8 cellular contexts compared by ENCODE assay signal in the genomic region with DNA sequence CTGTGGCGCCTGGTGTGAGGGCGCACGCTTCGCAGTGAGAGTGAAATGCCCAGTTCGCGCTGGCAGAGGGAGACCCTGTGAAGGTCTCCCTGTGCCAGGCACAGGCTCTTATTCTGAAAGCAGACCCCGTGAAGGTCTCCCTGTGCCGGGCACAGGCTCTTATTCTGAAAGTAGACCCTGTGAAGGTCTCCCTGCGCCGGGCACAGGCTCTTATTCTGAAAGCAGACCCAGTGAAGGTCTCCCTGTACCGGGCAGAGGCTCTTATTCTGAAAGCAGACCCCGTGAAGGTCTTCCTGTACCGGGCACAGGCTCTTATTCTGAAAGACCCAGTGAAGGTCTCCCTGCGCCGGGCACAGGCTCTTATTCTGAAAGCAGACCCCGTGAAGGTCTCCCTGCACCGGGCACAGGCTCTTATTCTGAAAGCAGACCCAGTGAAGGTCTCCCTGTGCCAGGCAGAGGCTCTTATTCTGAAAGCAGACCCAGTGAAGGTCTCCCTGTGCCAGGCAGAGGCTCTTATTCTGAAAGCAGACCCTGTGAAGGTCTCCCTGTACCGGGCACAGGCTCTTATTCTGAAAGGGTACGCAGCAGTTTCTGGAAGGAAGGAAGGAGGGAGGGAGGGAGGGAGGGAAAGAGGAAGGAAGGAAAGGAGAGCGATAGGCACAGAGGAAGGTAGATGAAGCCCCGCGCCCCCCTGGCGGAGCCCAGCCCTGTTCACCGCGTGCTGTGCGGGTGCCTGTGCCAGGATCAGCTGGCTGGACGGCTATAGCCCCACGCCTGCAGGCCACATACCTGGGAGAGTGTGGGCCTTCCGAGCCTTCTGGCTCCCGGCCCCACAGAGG. TPM values are rescaled to one million over a fixed set of nuclear protein-coding genes. Genes with fewer than 3 reads are reported as not detected.
A peak's percentile ranks its signal among the peaks of the same experiment; 100 is the strongest.
DNase-seq lines count a peak whose midpoint lies in the region; TF ChIP-seq lines count a peak whose summit lies in the region.

No MANE protein-coding gene starts in this region.

- H3K27ac Mint-ChIP-seq in activated naive CD8-positive, alpha-beta T cell: peak overlapping the region; percentile 86

- TF ChIP-seq EP300 in Ishikawa (IDR thresholded peaks at IDR 0.05; ENCODE audit: borderline replicate concordance): 0 out of 2 replicates have a peak, but pooled peaks have one; percentile 40
- TF ChIP-seq EP300 in tibial nerve (IDR thresholded peaks at IDR 0.05): peak; percentile 29 to 68

- no peaks in the 10 kb centered on the region for H3K36me3 Mint-ChIP-seq in activated naive CD8-positive, alpha-beta T cell

- H4K20me1 ChIP-seq in BLaER1 (peaks cover 4% of the 10 kb centered on the region; the same call in 1 of the 2 replicates), osteoblast (ENCODE audit: insufficient read depth, low read length) (peaks cover 13% of the 10 kb centered on the region)

- peaks cover 32% of the 10 kb centered on the region for H3K79me2 ChIP-seq in osteoblast (ENCODE audit: insufficient read depth, low read length)

- H3K9me3 Mint-ChIP-seq in activated naive CD8-positive, alpha-beta T cell (ENCODE audit: low read depth): no peaks in the 10 kb centered on the region

- WGBS in tibial nerve, 2 donors: 10% methylated on average over 23 to 30 of the region's 30 CpGs

- H3K27me3 Mint-ChIP-seq in activated naive CD8-positive, alpha-beta T cell: no peaks in the 10 kb centered on the region

- TF ChIP-seq RAD21 in Ishikawa (IDR thresholded peaks at IDR 0.05; ENCODE audit: low read depth): no peak

- H3K4me3 ChIP-seq in BLaER1 (peak overlapping the region; percentile 69), SK-N-MC (peak overlapping the region; percentile 79), osteoblast (ENCODE audit: insufficient read depth, low read length) (peak overlapping the region; percentile 81), tibial nerve (peak overlapping the region; percentile 47 to 74 (median 60))

- H3K27ac ChIP-seq in BLaER1 (peak overlapping the region; percentile 98), SK-N-MC (peak overlapping the region; percentile 97), osteoblast (ENCODE audit: low read depth, low read length) (peak overlapping the region; percentile 68), tibial nerve (peak overlapping the region; percentile 86 to 98 (median 92))

- H3K4me1 ChIP-seq in BLaER1: peaks cover 89% of the 10 kb centered on the region
- peaks cover 10% of the 10 kb centered on the region for H3K4me1 ChIP-seq in osteoblast (ENCODE audit: insufficient read depth, low read length)
- peaks cover 0 to 47% (median 36%) of the 10 kb centered on the region in 4 donors for H3K4me1 ChIP-seq in tibial nerve

- H3K27me3 ChIP-seq in BLaER1 (no peaks in the 10 kb centered on the region), osteoblast (ENCODE audit: insufficient read depth, low read length) (no peaks in the 10 kb centered on the region), tibial nerve (no peaks in the 10 kb centered on the region)

- intact Hi-C loops in head of caudate nucleus (cut with DNase I): no loop called here

- H3K9ac ChIP-seq in BLaER1 (peak overlapping the region; percentile 82), SK-N-MC (ENCODE audit: insufficient read length) (peak overlapping the region; percentile 70)

- peak in 1 of 2 donors; percentile 11 for TF ChIP-seq POLR2A in tibial nerve (IDR thresholded peaks at IDR 0.05)

- H3K36me3 ChIP-seq in BLaER1: peaks cover 51% of the 10 kb centered on the region
- peaks cover 34% of the 10 kb centered on the region; the same call in 1 of the 2 replicates for H3K36me3 ChIP-seq in SK-N-MC (ENCODE audit: insufficient read depth, low read length)
- peaks cover 27% of the 10 kb centered on the region for H3K36me3 ChIP-seq in osteoblast (ENCODE audit: insufficient read depth, low read length)
- peaks cover 0 to 46% (median 0%) of the 10 kb centered on the region in 3 donors for H3K36me3 ChIP-seq in tibial nerve

- DNase-seq in SK-N-MC (ENCODE audit: low read depth, low spot score) (peak; percentile 64), head of caudate nucleus (peak; percentile 30 to 92 (median 81)), osteoblast (ENCODE audit: insufficient read length, low spot score, missing footprints) (peak; percentile 93), tibial nerve (ENCODE audit: low spot score in 2 of 2) (peak in 1 of 2 donors; percentile 68), 8988T (no peak)

- H3K9me3 ChIP-seq in BLaER1 (no peaks in the 10 kb centered on the region), SK-N-MC (ENCODE audit: low read depth, low read length) (no peaks in the 10 kb centered on the region), osteoblast (ENCODE audit: low read depth, low read length) (no peaks in the 10 kb centered on the region), tibial nerve (no peaks in the 10 kb centered on the region)

- TF ChIP-seq CTCF in osteoblast (IDR thresholded peaks at IDR 0.05; ENCODE audit: extremely low read depth, low read depth, low read length) (no peak), tibial nerve (IDR thresholded peaks at IDR 0.05) (no peak)

- H3K4me3 Mint-ChIP-seq in activated naive CD8-positive, alpha-beta T cell: peak overlapping the region; percentile 79

- H2AFZ ChIP-seq in osteoblast (ENCODE audit: low read length): peak overlapping the region; percentile 83

- H3K4me2 ChIP-seq in BLaER1: peak overlapping the region; percentile 100
- peak overlapping the region; percentile 93 for H3K4me2 ChIP-seq in osteoblast (ENCODE audit: insufficient read depth, low read length)

- H3K4me1 Mint-ChIP-seq in activated naive CD8-positive, alpha-beta T cell (ENCODE audit: low read depth): peaks cover 43% of the 10 kb centered on the region

TF ChIP-seq in Ishikawa, 13 proteins besides CTCF, POLR2A, EP300 and RAD21:
- TF ChIP-seq NFIC (IDR thresholded peaks at IDR 0.05) (peak; percentile 77), CREB1 (IDR thresholded peaks at IDR 0.05; ENCODE audit: low read depth) (no peak), YY1 (IDR thresholded peaks at IDR 0.05; ENCODE audit: low read depth) (no peak), TCF12 (IDR thresholded peaks at IDR 0.05; ENCODE audit: low read depth) (peak; percentile 55)
- TF ChIP-seq, protein P1, sequence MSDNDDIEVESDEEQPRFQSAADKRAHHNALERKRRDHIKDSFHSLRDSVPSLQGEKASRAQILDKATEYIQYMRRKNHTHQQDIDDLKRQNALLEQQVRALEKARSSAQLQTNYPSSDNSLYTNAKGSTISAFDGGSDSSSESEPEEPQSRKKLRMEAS (IDR thresholded peaks at IDR 0.05): no peak; the same call in 1 of the 2 replicates

RNA-seq across cellular contexts. Expression of a gene that starts 55.3 kb away (rescaled TPM):
- total RNA-seq in osteoblast (66.2 and 66.3 TPM in 2 replicates), tibial nerve (100 to 1,000 TPM in 1 of 4 donors, 10 to 100 TPM in 3; 64.9 to 114 (median 88.5) TPM)
